ENCODE assay signal across 16 cellular contexts in the genomic region with DNA sequence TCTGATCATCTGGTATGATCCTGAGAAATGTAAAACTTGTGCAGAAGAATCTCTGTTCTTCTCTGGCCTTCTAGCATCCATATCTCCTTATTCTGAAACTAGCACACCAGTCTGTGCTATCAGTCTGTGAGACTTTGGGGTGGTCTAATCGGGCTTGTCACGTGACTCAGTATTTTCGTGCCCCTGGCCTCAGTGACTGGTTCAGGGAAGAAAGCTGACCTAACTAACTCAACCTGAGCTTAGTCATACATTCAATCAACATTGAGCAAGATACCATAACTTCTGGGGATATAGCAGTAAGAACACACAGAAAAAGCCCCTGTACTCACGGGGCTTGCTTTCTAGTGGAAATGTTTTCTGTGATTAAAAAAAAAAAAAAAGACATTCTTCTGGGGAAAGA.
"Had no signal": no experiment of that assay in that cellular context is flagged by ENCODE, and none has a peak within 500 bp of the region (broad histone marks: within the 10 kb centered on the region; RNA-seq: fewer than 3 reads in every experiment).

No MANE protein-coding gene starts in this region.

- DNase-seq: activated CD4-positive, alpha-beta T cell treated with anti-CD3 and anti-CD28 coated beads, Interleukin-2, amount 50 U/mL, for 48 hours; activated CD4-positive, CD25-positive, alpha-beta regulatory T cell treated with anti-CD3 and anti-CD28 coated beads, Interleukin-2, amount 50 U/mL, for 72 hours; activated gamma-delta T cell; activated T-cell treated with anti-CD3 and anti-CD28 coated beads, Interleukin-2, amount 50 U/mL, for 48 hours; central memory CD4-positive, alpha-beta T cell; effector memory CD8-positive, alpha-beta T cell; erythroblast; glutamatergic neuron; lower lobe of right lung; naive B cell; tibial artery had no signal

- H3K36me3 Mint-ChIP-seq: activated naive CD8-positive, alpha-beta T cell; naive B cell; stimulated activated effector memory CD8-positive, alpha-beta T cell treated with anti-CD3 and anti-CD28 coated beads, Interleukin-12 subunit alpha, Interleukin-12 subunit beta, amount 100 ng/mL, for 72 hours had no signal

- H3K4me3 ChIP-seq: ascending aorta, lower lobe of right lung, smooth muscle cell, tibial artery, vagina had no signal

- H3K27me3 Mint-ChIP-seq: activated naive CD8-positive, alpha-beta T cell; effector memory CD8-positive, alpha-beta T cell; naive B cell had no signal

- H3K9me3 Mint-ChIP-seq: naive B cell had no signal

- H3K4me2 ChIP-seq: smooth muscle cell had no signal

- H3K27ac Mint-ChIP-seq: activated naive CD8-positive, alpha-beta T cell; effector memory CD8-positive, alpha-beta T cell; naive B cell; stimulated activated effector memory CD8-positive, alpha-beta T cell treated with anti-CD3 and anti-CD28 coated beads, Interleukin-12 subunit alpha, Interleukin-12 subunit beta, amount 100 ng/mL, for 72 hours had no signal

- H3K4me1 Mint-ChIP-seq: naive B cell; stimulated activated effector memory CD8-positive, alpha-beta T cell treated with anti-CD3 and anti-CD28 coated beads, Interleukin-12 subunit alpha, Interleukin-12 subunit beta, amount 100 ng/mL, for 72 hours had no signal

- H3K4me3 Mint-ChIP-seq: activated naive CD8-positive, alpha-beta T cell; effector memory CD8-positive, alpha-beta T cell; naive B cell; stimulated activated effector memory CD8-positive, alpha-beta T cell treated with anti-CD3 and anti-CD28 coated beads, Interleukin-12 subunit alpha, Interleukin-12 subunit beta, amount 100 ng/mL, for 72 hours had no signal

- H3K27ac ChIP-seq: ascending aorta, lower lobe of right lung, tibial artery, vagina had no signal

- H3K9me3 ChIP-seq: ascending aorta, lower lobe of right lung, tibial artery, vagina had no signal

- H3K27me3 ChIP-seq: ascending aorta, tibial artery, vagina had no signal

- H3K36me3 ChIP-seq: ascending aorta, lower lobe of right lung, tibial artery, vagina had no signal

- H3K4me1 ChIP-seq: ascending aorta, lower lobe of right lung, tibial artery, vagina had no signal

- ATAC-seq: effector memory CD8-positive, alpha-beta T cell; lower lobe of right lung; stimulated activated effector memory CD8-positive, alpha-beta T cell treated with anti-CD3 and anti-CD28 coated beads, Interleukin-12 subunit alpha, Interleukin-12 subunit beta, amount 100 ng/mL, for 72 hours had no signal
